16 cellular contexts compared by ENCODE assay signal in genomic region chr16:56081371-56081770, GRCh38.
A peak's percentile ranks its signal among the peaks of the same experiment; 100 is the strongest.
DNase-seq lines count a peak whose midpoint lies in the region; ATAC-seq and TF ChIP-seq lines count a peak whose summit lies in the region.
"Had no signal": no experiment of that assay in that cellular context is flagged by ENCODE, and none has a peak within 500 bp of the region (broad histone marks: within the 10 kb centered on the region; RNA-seq: fewer than 3 reads in every experiment).

No MANE protein-coding gene starts in this region.

- H2AK5ac ChIP-seq in mesenchymal stem cell (ENCODE audit: low read length, severe bottlenecking), result no peak overlapping the region

- no peak overlapping the region for H2BK120ac ChIP-seq in mesenchymal stem cell (ENCODE audit: low read depth, low read length)

- H3K27me3 ChIP-seq in right cardiac atrium (ENCODE audit: control insufficient read depth, insufficient read depth), result no peaks in the 10 kb centered on the region
- H3K27me3 ChIP-seq in mesenchymal stem cell (ENCODE audit: control insufficient read depth in 1 of 2, insufficient read depth in 1 of 2, low read length in 2 of 2), result peaks cover 0 to 2% of the 10 kb centered on the region in 2 experiments
- H3K27me3 ChIP-seq in upper lobe of right lung, result no peaks in the 10 kb centered on the region
- H3K27me3 ChIP-seq: BLaER1 treated with 17β-estradiol and CSF1 and Interleukin-3, amounts not matched to agents 10 nM and 100 nM had no signal

- POLR2A ChIA-PET in GM10248 (lab: Yijun Ruan, JAX), result no interaction called here

- H3K79me1 ChIP-seq in mesenchymal stem cell (replicated peaks; ENCODE audit: low read length, poor library complexity, severe bottlenecking), result no peaks in the 10 kb centered on the region

- H3K4ac ChIP-seq in mesenchymal stem cell (ENCODE audit: low read depth in 1 of 2, low read length in 2 of 2), result no peak overlapping the region

- no peak overlapping the region for H4K8ac ChIP-seq in mesenchymal stem cell (ENCODE audit: low read length)

- H3K14ac ChIP-seq in mesenchymal stem cell (ENCODE audit: low read length in 2 of 2), result no peak overlapping the region

- no peak for TF ChIP-seq CTCF in upper lobe of right lung (IDR thresholded peaks at IDR 0.05)
- TF ChIP-seq CTCF in GM10248 (IDR thresholded peaks at IDR 0.05; ENCODE audit: control extremely low read depth, extremely low read depth, low read depth, missing control alignments), result no peak

- H3K36me3 ChIP-seq in mesenchymal stem cell (ENCODE audit: control insufficient read depth in 1 of 2, insufficient read depth in 2 of 2, low read depth in 1 of 2, low read length in 2 of 2) (no peaks in the 10 kb centered on the region), upper lobe of right lung (no peaks in the 10 kb centered on the region)
- H3K36me3 ChIP-seq: BLaER1 treated with 17β-estradiol and CSF1 and Interleukin-3, amounts not matched to agents 10 nM and 100 nM had no signal

- H3K4me1 ChIP-seq in right cardiac atrium (ENCODE audit: control insufficient read depth, insufficient read depth, low read length) (no peaks in the 10 kb centered on the region), mesenchymal stem cell (ENCODE audit: control insufficient read depth, insufficient read depth, low read depth, low read length) (no peaks in the 10 kb centered on the region), upper lobe of right lung (no peaks in the 10 kb centered on the region)
- H3K4me1 ChIP-seq: A549, Caco-2 had no signal

- H3K9ac ChIP-seq in mesenchymal stem cell (ENCODE audit: low read length), result no peak overlapping the region
- H3K9ac ChIP-seq: BLaER1 treated with 17β-estradiol and CSF1 and Interleukin-3, amounts not matched to agents 10 nM and 100 nM had no signal

- H3K4me3 ChIP-seq in right cardiac atrium (ENCODE audit: low read length) (no peak overlapping the region), mesenchymal stem cell (ENCODE audit: insufficient read depth in 1 of 2, low read depth in 1 of 2, low read length in 2 of 2) (no peak overlapping the region), upper lobe of right lung (no peak overlapping the region)
- H3K4me3 ChIP-seq: A549; BLaER1 treated with 17β-estradiol and CSF1 and Interleukin-3, amounts not matched to agents 10 nM and 100 nM had no signal

- WGBS in right cardiac atrium, result 96% methylated on average over 2 of the region's 2 CpGs
- WGBS in mesenchymal stem cell, result no CpG with 5 or more reads among the region's 2 CpGs

- H2BK12ac ChIP-seq in mesenchymal stem cell (ENCODE audit: low read length in 2 of 2), result no peak overlapping the region

- no peak overlapping the region for H2AFZ ChIP-seq in mesenchymal stem cell (ENCODE audit: low read depth, low read length)

- H3K18ac ChIP-seq in mesenchymal stem cell (ENCODE audit: low read depth in 1 of 2, low read length in 2 of 2), result no peak overlapping the region

- intact Hi-C loops in right cardiac atrium (cut with DNase I) (no loop called here), Right ventricle myocardium inferior (cut with DNase I) (no loop called here), upper lobe of right lung (cut with DNase I) (no loop called here)

- ATAC-seq in right cardiac atrium (peak; percentile 14 to 22), Right ventricle myocardium inferior (no peak), upper lobe of right lung (peak; percentile 23)
- ATAC-seq: A549; CD8-positive, alpha-beta T cell had no signal

- H2BK15ac ChIP-seq in mesenchymal stem cell (ENCODE audit: low read depth, poor library complexity, severe bottlenecking), result no peak overlapping the region

- peak overlapping the region; percentile 7 for H4K91ac ChIP-seq in mesenchymal stem cell (ENCODE audit: low read length)

- no peak overlapping the region for H3K4me2 ChIP-seq in mesenchymal stem cell (ENCODE audit: low read length, poor library complexity, severe bottlenecking)
- H3K4me2 ChIP-seq: A549; BLaER1 treated with 17β-estradiol and CSF1 and Interleukin-3, amounts not matched to agents 10 nM and 100 nM had no signal

- CTCF ChIA-PET in GM10248 (lab: Yijun Ruan, JAX), result interaction anchor here (1.3 kb wide), 1 partner anchor 20 kb away, joined by 3 read pairs; no protein-coding TSS in a partner anchor

- H2BK5ac ChIP-seq in mesenchymal stem cell (ENCODE audit: low read depth, low read length, poor library complexity, severe bottlenecking), result no peak overlapping the region

- H3K23ac ChIP-seq in mesenchymal stem cell (ENCODE audit: low read length in 2 of 2), result no peak overlapping the region

- H3K9me3 ChIP-seq in right cardiac atrium (ENCODE audit: control insufficient read depth, low read length), result no peaks in the 10 kb centered on the region
- peaks cover 4% of the 10 kb centered on the region for H3K9me3 ChIP-seq in mesenchymal stem cell (ENCODE audit: control insufficient read depth, low read length)
- H3K9me3 ChIP-seq in upper lobe of right lung, result no peaks in the 10 kb centered on the region

- DNase-seq in right cardiac atrium (no peak), Right ventricle myocardium inferior (ENCODE audit: missing footprints) (no peak), mesenchymal stem cell (no peak), upper lobe of right lung (no peak), GDM1 (lab: John Stamatoyannopoulos, UW) (no peak), GM10248 (ENCODE audit: extremely low spot score) (no peak)
- DNase-seq: AML-193; Caco-2; Calu3; CD4-positive, alpha-beta T cell; CD8-positive, alpha-beta T cell; DMS79 treated with DMSO at 0.1 percent for 48 hours had no signal

- H3K27ac ChIP-seq in right cardiac atrium (ENCODE audit: low read length) (no peak overlapping the region), mesenchymal stem cell (ENCODE audit: low read length, poor library complexity, severe bottlenecking) (no peak overlapping the region), upper lobe of right lung (no peak overlapping the region)
- H3K27ac ChIP-seq: 22Rv1; A549; BLaER1 treated with 17β-estradiol and CSF1 and Interleukin-3, amounts not matched to agents 10 nM and 100 nM; C4-2B had no signal
